In the genomic region with DNA sequence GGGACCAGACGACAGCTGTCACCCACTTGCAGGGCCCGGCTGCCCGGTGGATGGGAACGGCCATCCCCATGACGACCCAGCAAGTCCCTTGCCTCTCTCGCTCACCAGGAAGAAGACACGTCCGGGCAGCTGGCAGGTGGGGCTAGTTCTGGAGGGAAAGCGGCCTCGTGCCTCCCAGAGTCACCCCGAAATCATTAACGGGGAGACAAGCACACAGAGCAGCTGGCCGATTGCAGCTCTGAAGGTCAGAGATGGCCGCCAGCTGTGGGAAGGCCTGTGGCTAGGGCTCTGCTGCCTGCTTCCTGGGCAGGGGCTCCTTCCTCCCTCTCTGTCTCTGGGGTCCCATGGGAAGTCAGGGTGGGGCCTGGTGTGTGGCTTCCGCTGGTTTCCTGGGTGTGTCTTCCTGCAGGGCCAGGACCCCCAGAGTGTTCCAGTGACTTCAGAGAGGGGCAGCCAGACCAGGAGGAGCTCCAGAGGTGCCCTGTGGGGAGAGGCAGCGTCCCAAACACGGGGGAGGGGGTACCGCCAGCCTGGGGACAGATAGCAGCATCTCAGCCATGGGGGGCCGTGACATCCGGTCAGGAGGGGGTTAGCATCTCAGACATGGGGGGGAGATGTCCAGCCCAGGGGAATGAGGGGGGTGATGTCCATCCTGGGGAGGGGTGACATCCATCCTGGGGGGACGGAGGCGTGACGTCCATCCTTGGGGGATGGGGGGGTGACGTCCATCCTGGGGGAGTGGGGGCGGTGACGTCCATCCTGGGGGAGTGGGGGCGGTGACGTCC, we compare ENCODE assay signal across 22 cellular contexts.
DNase-seq lines count a peak whose midpoint lies in the region; ATAC-seq and TF ChIP-seq lines count a peak whose summit lies in the region.
"Had no signal": no experiment of that assay in that cellular context is flagged by ENCODE, and none has a peak within 500 bp of the region (broad histone marks: within the 10 kb centered on the region; RNA-seq: fewer than 3 reads in every experiment).

No MANE protein-coding gene starts in this region.

- no peak for TF ChIP-seq CTCF in chondrocyte (IDR thresholded peaks at IDR 0.05)

- ATAC-seq in memory B cell (ENCODE audit: low read depth) (no peak), GM19324 (IDR thresholded peaks at IDR 0.05; ENCODE audit: low FRiP score, unreplicated experiment) (no peak)
- ATAC-seq in stimulated activated memory B cell treated with anti-CD40 and anti-IgM and Interleukin-4, amounts not matched to agents 10 μg/mL and 1 μg/mL and 100 μg/mL, for 72 hours: no peak
- ATAC-seq: effector memory CD8-positive, alpha-beta T cell had no signal

- H3K27ac Mint-ChIP-seq in activated naive CD4-positive, alpha-beta T cell treated with anti-CD3 and anti-CD28 coated beads, Interleukin-2, amount 10 ng/mL, durations not matched to agents 7 days and 5 days: no peak overlapping the region
- no peak overlapping the region for H3K27ac Mint-ChIP-seq in chondrocyte (ENCODE audit: unreplicated experiment)
- peak overlapping the region; percentile 67 for H3K27ac Mint-ChIP-seq in memory B cell
- H3K27ac Mint-ChIP-seq in stimulated activated memory B cell treated with anti-CD40 and anti-IgM and Interleukin-4, amounts not matched to agents 10 μg/mL and 1 μg/mL and 100 μg/mL, for 72 hours: peak overlapping the region; percentile 42
- H3K27ac Mint-ChIP-seq: effector memory CD8-positive, alpha-beta T cell had no signal

- DNase-seq in activated naive CD4-positive, alpha-beta T cell treated with anti-CD3 and anti-CD28 coated beads, Interleukin-2, amount 50 U/mL, for 16 hours: peak; percentile 4
- no peak for DNase-seq in activated naive CD4-positive, alpha-beta T cell treated with anti-CD3 and anti-CD28 coated beads, Interleukin-2, amount 10 ng/mL, durations not matched to agents 7 days and 5 days
- DNase-seq in chondrocyte (ENCODE audit: low spot score) (peak; percentile 87), memory B cell (ENCODE audit: low spot score in 2 of 2) (no peak), A172 (ENCODE audit: low spot score) (no peak), cerebellar cortex (ENCODE audit: low spot score) (no peak)
- DNase-seq: activated CD4-positive, alpha-beta T cell treated with anti-CD3 and anti-CD28 coated beads for 48 hours; anterior cingulate cortex; cerebellar nuclear complex; DMS 273 treated with DMSO at 0.1 percent for 48 hours; effector memory CD8-positive, alpha-beta T cell; esophagus squamous epithelium; HCEC 1CT; Kasumi-1; midbrain; NCI-H1092 treated with DMSO at 0.1 percent for 48 hours; NCI-H2081; NCI-H510A; SW 1271 had no signal

- no peaks in the 10 kb centered on the region for H3K27me3 Mint-ChIP-seq in activated naive CD4-positive, alpha-beta T cell treated with anti-CD3 and anti-CD28 coated beads, Interleukin-2, amount 10 ng/mL, durations not matched to agents 7 days and 5 days
- H3K27me3 Mint-ChIP-seq in chondrocyte (ENCODE audit: low read depth) (peaks cover 3% of the 10 kb centered on the region), memory B cell (no peaks in the 10 kb centered on the region)
- no peaks in the 10 kb centered on the region for H3K27me3 Mint-ChIP-seq in stimulated activated memory B cell treated with anti-CD40 and anti-IgM and Interleukin-4, amounts not matched to agents 10 μg/mL and 1 μg/mL and 100 μg/mL, for 72 hours
- H3K27me3 Mint-ChIP-seq: effector memory CD8-positive, alpha-beta T cell had no signal

- H3K36me3 Mint-ChIP-seq in activated naive CD4-positive, alpha-beta T cell treated with anti-CD3 and anti-CD28 coated beads, Interleukin-2, amount 10 ng/mL, durations not matched to agents 7 days and 5 days: no peaks in the 10 kb centered on the region
- H3K36me3 Mint-ChIP-seq in chondrocyte (ENCODE audit: low read depth) (peaks cover 2% of the 10 kb centered on the region), memory B cell (peaks cover 7% of the 10 kb centered on the region)
- H3K36me3 Mint-ChIP-seq in stimulated activated memory B cell treated with anti-CD40 and anti-IgM and Interleukin-4, amounts not matched to agents 10 μg/mL and 1 μg/mL and 100 μg/mL, for 72 hours: peaks cover 4% of the 10 kb centered on the region

- no peak overlapping the region for H3K4me3 Mint-ChIP-seq in activated naive CD4-positive, alpha-beta T cell treated with anti-CD3 and anti-CD28 coated beads, Interleukin-2, amount 10 ng/mL, durations not matched to agents 7 days and 5 days
- H3K4me3 Mint-ChIP-seq in chondrocyte (ENCODE audit: unreplicated experiment) (no peak overlapping the region), memory B cell (no peak overlapping the region)
- no peak overlapping the region for H3K4me3 Mint-ChIP-seq in stimulated activated memory B cell treated with anti-CD40 and anti-IgM and Interleukin-4, amounts not matched to agents 10 μg/mL and 1 μg/mL and 100 μg/mL, for 72 hours
- H3K4me3 Mint-ChIP-seq: effector memory CD8-positive, alpha-beta T cell; neural crest cell had no signal

- no peaks in the 10 kb centered on the region for H3K9me3 Mint-ChIP-seq in activated naive CD4-positive, alpha-beta T cell treated with anti-CD3 and anti-CD28 coated beads, Interleukin-2, amount 10 ng/mL, durations not matched to agents 7 days and 5 days
- H3K9me3 Mint-ChIP-seq in chondrocyte (ENCODE audit: low read depth) (peaks cover 3% of the 10 kb centered on the region), memory B cell (no peaks in the 10 kb centered on the region)
- no peaks in the 10 kb centered on the region for H3K9me3 Mint-ChIP-seq in stimulated activated memory B cell treated with anti-CD40 and anti-IgM and Interleukin-4, amounts not matched to agents 10 μg/mL and 1 μg/mL and 100 μg/mL, for 72 hours
- H3K9me3 Mint-ChIP-seq: effector memory CD8-positive, alpha-beta T cell; neural crest cell had no signal

- CTCF ChIA-PET in activated naive CD4-positive, alpha-beta T cell treated with anti-CD3 and anti-CD28 coated beads, Interleukin-2, amount 10 ng/mL, durations not matched to agents 7 days and 5 days (lab: Charles Lee): no interaction called here

- peaks cover 5% of the 10 kb centered on the region for H3K4me1 Mint-ChIP-seq in activated naive CD4-positive, alpha-beta T cell treated with anti-CD3 and anti-CD28 coated beads, Interleukin-2, amount 10 ng/mL, durations not matched to agents 7 days and 5 days
- H3K4me1 Mint-ChIP-seq in chondrocyte (ENCODE audit: low read depth) (peaks cover 4% of the 10 kb centered on the region), memory B cell (peaks cover 24% of the 10 kb centered on the region)
- peaks cover 42% of the 10 kb centered on the region for H3K4me1 Mint-ChIP-seq in stimulated activated memory B cell treated with anti-CD40 and anti-IgM and Interleukin-4, amounts not matched to agents 10 μg/mL and 1 μg/mL and 100 μg/mL, for 72 hours

Comparison
In these comparisons a context has a peak if more than half of its experiments do, and no peak if none do; other contexts are left out.
1. DNase-seq: peak in activated naive CD4-positive, alpha-beta T cell treated with anti-CD3 and anti-CD28 coated beads, Interleukin-2, amount 50 U/mL, for 16 hours (single experiment) and chondrocyte (single experiment); none in activated naive CD4-positive, alpha-beta T cell treated with anti-CD3 and anti-CD28 coated beads, Interleukin-2, amount 10 ng/mL, durations not matched to agents 7 days and 5 days (single experiment), memory B cell (0 of 2), A172 (single experiment) and cerebellar cortex (single experiment).
2. H3K27ac Mint-ChIP-seq: peak in memory B cell (single experiment) and stimulated activated memory B cell treated with anti-CD40 and anti-IgM and Interleukin-4, amounts not matched to agents 10 μg/mL and 1 μg/mL and 100 μg/mL, for 72 hours (single experiment); none in activated naive CD4-positive, alpha-beta T cell treated with anti-CD3 and anti-CD28 coated beads, Interleukin-2, amount 10 ng/mL, durations not matched to agents 7 days and 5 days (single experiment) and chondrocyte (single experiment).